Comparison of ENCODE assay signal across 10 cellular contexts in the genomic region with DNA sequence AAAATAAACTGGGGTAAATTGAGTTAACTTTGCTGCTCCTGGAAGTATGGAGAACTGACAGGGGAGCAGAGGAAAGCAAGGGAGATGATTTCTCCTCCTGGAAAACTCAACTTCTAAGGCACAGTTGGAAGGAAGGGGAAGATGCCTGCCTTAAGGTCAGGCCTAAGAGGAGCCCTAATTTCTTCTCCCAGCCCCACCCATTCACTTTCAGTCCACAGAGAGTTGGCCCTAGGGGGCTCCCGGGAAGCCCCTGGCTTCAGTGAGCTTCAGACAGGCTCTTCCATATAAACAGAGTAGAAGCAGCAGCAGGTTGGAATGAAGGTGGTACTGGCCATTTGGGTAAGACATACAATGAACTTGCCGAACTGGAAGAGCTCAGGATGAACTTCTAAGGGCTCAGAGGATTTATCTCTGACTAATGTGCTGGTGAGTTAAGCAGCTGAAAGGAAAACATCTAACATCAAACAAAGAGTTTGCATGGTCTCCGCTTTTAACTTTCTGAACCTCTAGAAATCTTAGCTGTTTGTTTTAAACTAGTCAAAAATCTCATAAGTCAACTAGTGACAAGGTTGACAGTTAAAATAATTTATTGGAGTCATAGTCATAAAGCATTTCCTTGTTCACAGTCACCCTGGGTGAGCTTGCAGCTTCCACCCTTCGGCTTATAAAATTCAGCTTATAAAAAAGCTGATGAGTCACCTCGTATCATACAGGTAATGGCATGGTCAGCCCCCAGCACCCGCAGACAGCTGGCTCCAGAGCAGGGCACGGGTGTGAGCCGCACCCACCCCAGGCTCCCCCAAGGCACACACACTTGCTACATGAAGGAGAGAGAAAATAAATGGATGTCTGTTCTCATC. TPM values are rescaled to one million over a fixed set of nuclear protein-coding genes. Genes with fewer than 3 reads are reported as not detected.
DNase-seq lines count a peak whose midpoint lies in the region; ATAC-seq and TF ChIP-seq lines count a peak whose summit lies in the region.
"Had no signal": no experiment of that assay in that cellular context is flagged by ENCODE, and none has a peak within 500 bp of the region (broad histone marks: within the 10 kb centered on the region; RNA-seq: fewer than 3 reads in every experiment).

No MANE protein-coding gene starts in this region.

- DNase-seq in left ventricle myocardium inferior, result no peak
- no peak for DNase-seq in Right ventricle myocardium inferior (ENCODE audit: missing footprints)
- peak; percentile 35 for DNase-seq in SHP77 treated with DMSO at 0.1 percent for 48 hours (lab: John Stamatoyannopoulos, UW)
- peak; percentile 69 for DNase-seq in hepatocyte (ENCODE audit: low spot score)
- peak in 1 of 2 donors; percentile 96 for DNase-seq in vagina (ENCODE audit: extremely low spot score in 2 of 2)
- DNase-seq in NCI-H1694 treated with DMSO at 0.1 percent for 48 hours (lab: John Stamatoyannopoulos, UW), result no peak
- DNase-seq in activated CD8-positive, alpha-beta memory T cell treated with anti-CD3 and anti-CD28 coated beads, Interleukin-2, amount 50 U/mL, for 48 hours, result no peak
- DNase-seq: KG1 had no signal

- H3K9me3 ChIP-seq in left ventricle myocardium inferior (replicated peaks) (peaks cover 10% of the 10 kb centered on the region), hepatocyte (ENCODE audit: low read depth) (no peaks in the 10 kb centered on the region), vagina (no peaks in the 10 kb centered on the region)

- H3K27me3 ChIP-seq in left ventricle myocardium inferior (ENCODE audit: low read depth) (no peaks in the 10 kb centered on the region), hepatocyte (no peaks in the 10 kb centered on the region), vagina (no peaks in the 10 kb centered on the region)

- no peak for ATAC-seq in Right ventricle myocardium inferior
- no peak for ATAC-seq in GM18505 (IDR thresholded peaks at IDR 0.05; ENCODE audit: unreplicated experiment)

- H3K9me2 ChIP-seq in hepatocyte (replicated peaks; ENCODE audit: insufficient read depth), result no peaks in the 10 kb centered on the region

- peak overlapping the region; percentile 59 for H3K4me2 ChIP-seq in hepatocyte

- no peak overlapping the region for H2AFZ ChIP-seq in hepatocyte

- WGBS in hepatocyte (ENCODE audit: low lambda C conversion rate, missing lambda C conversion rate), result 56% methylated on average over 8 of the region's 8 CpGs

- H3K27ac ChIP-seq in left ventricle myocardium inferior (replicated peaks) (peak overlapping the region; percentile 54), hepatocyte (peak overlapping the region; percentile 89), vagina (peak overlapping the region; percentile 84)
- H3K27ac ChIP-seq: cardiac muscle cell had no signal

- H3K79me2 ChIP-seq in hepatocyte, result peaks cover 31% of the 10 kb centered on the region

- no peaks in the 10 kb centered on the region for H3K36me3 ChIP-seq in left ventricle myocardium inferior
- no peaks in the 10 kb centered on the region for H3K36me3 ChIP-seq in hepatocyte (replicated peaks; ENCODE audit: insufficient read depth, low read depth)
- H3K36me3 ChIP-seq in vagina, result no peaks in the 10 kb centered on the region
- H3K36me3 ChIP-seq: cardiac muscle cell had no signal

- intact Hi-C loops in left ventricle myocardium inferior (cut with micrococcal nuclease), result no loop called here
- intact Hi-C loops in Right ventricle myocardium inferior (cut with DNase I), result no loop called here
- intact Hi-C loops in vagina (cut with DNase I), result no loop called here

- no peak for TF ChIP-seq POLR2A in vagina (IDR thresholded peaks at IDR 0.05)
- no peak for TF ChIP-seq POLR2A in GM18505 (IDR thresholded peaks at IDR 0.05; ENCODE audit: borderline replicate concordance, extremely low read depth, insufficient read depth, insufficient read length)

- no peak for TF ChIP-seq CTCF in left ventricle myocardium inferior (IDR thresholded peaks at IDR 0.05; ENCODE audit: borderline replicate concordance)
- TF ChIP-seq CTCF in hepatocyte (IDR thresholded peaks at IDR 0.05; ENCODE audit: poor library complexity), result no peak
- TF ChIP-seq CTCF in vagina (IDR thresholded peaks at IDR 0.05), result no peak

- H3K4me3 ChIP-seq in left ventricle myocardium inferior (no peak overlapping the region), hepatocyte (no peak overlapping the region), vagina (no peak overlapping the region)
- H3K4me3 ChIP-seq: cardiac muscle cell had no signal

- no peaks in the 10 kb centered on the region for H4K20me1 ChIP-seq in hepatocyte (ENCODE audit: insufficient read depth, poor library complexity, severe bottlenecking)

- H3K4me1 ChIP-seq in left ventricle myocardium inferior, result peaks cover 56% of the 10 kb centered on the region
- peaks cover 35% of the 10 kb centered on the region for H3K4me1 ChIP-seq in hepatocyte (ENCODE audit: insufficient read depth)
- H3K4me1 ChIP-seq in vagina, result peaks cover 62% of the 10 kb centered on the region

RNA-seq across cellular contexts. Expression of gene MALL, which starts 9.8 kb away (rescaled TPM):
- total RNA-seq in left ventricle myocardium inferior (11.8 TPM), Right ventricle myocardium inferior (14.0 TPM), hepatocyte (30.8 and 36.0 TPM in 2 replicates), vagina (56.7 TPM)
- 40.1 and 55.7 TPM in 2 replicates for polyA plus RNA-seq in hepatocyte
- polyA plus RNA-seq: cardiac muscle cell had no signal

Comparison
In these comparisons a context has a peak if more than half of its experiments do, and no peak if none do; other contexts are left out.
1. DNase-seq: peak in SHP77 treated with DMSO at 0.1 percent for 48 hours (single experiment) and hepatocyte (single experiment); none in left ventricle myocardium inferior (single experiment), Right ventricle myocardium inferior (single experiment), NCI-H1694 treated with DMSO at 0.1 percent for 48 hours (single experiment) and activated CD8-positive, alpha-beta memory T cell treated with anti-CD3 and anti-CD28 coated beads, Interleukin-2, amount 50 U/mL, for 48 hours (single experiment).
2. Peak in every context shown above with its lines, with median percentiles within 50 percentile points of each other: H3K27ac ChIP-seq.